Comparison of ENCODE assay signal across 1 cellular context in the genomic region with DNA sequence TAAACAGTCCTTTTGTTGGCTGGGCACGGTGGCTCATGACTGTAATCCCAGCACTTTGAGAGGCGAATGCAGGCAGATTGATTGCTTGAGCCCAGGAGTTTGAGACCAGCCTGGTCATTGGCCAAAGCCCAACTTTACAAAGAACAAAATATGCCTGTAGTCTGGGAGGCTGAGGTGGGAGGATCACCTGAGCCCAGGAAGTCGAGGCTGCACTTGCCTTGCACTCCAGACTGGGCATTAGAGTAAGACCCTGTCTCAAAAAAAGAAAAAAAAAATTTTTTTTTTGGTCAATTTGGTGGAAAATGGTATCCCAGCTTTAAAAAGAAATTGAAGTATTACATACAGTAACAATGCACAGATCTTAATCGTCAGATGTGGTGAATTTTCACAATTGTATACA.
TF ChIP-seq lines count a peak whose summit lies in the region.

No MANE protein-coding gene starts in this region.

TF ChIP-seq in K562, 482 proteins besides CTCF, POLR2A, EP300 and RAD21:
- TF ChIP-seq ZNF121 (CRISPR knock-in tag; conservative IDR thresholded peaks at IDR 0.05) (peak; percentile 13; the same call in 1 of the 2 replicates), MXD1 (CRISPR knock-in tag; IDR thresholded peaks at IDR 0.05; ENCODE audit: borderline replicate concordance, poor library complexity, severe bottlenecking) (no peak)
